In genomic region chr1:19452221-19452663, GRCh38 we compare ENCODE assay signal across 10 cellular contexts. TPM values are rescaled to one million over a fixed set of nuclear protein-coding genes. Genes with fewer than 3 reads are reported as not detected.
DNase-seq lines count a peak whose midpoint lies in the region; ATAC-seq and TF ChIP-seq lines count a peak whose summit lies in the region.
"Had no signal": no experiment of that assay in that cellular context is flagged by ENCODE, and none has a peak within 500 bp of the region (broad histone marks: within the 10 kb centered on the region; RNA-seq: fewer than 3 reads in every experiment).

No MANE protein-coding gene starts in this region.

- DNase-seq in CD8-positive, alpha-beta T cell, result no peak
- DNase-seq in activated T-helper 2 cell treated with anti-CD3 and anti-CD28 coated beads, Interferon-gamma antibody, Interleukin-2, Interleukin-4, amounts not matched to agents 10 μg/mL and 5 μg/mL and 100 μg/mL, durations not matched to agents 14 hours and 24 hours and 36 hours (ENCODE audit: low spot score), result no peak
- DNase-seq in left ventricle myocardium inferior (peak; percentile 67), putamen (ENCODE audit: low spot score) (no peak), DMS153 (lab: John Stamatoyannopoulos, UW) (no peak)
- DNase-seq: activated CD8-positive, alpha-beta memory T cell treated with anti-CD3 and anti-CD28 coated beads, Interleukin-2, amount 10 ng/mL, durations not matched to agents 7 days and 5 days; hypothalamus had no signal

- H3K36me3 ChIP-seq in CD8-positive, alpha-beta T cell (ENCODE audit: insufficient read depth, low read length), result peaks cover 3% of the 10 kb centered on the region
- no peaks in the 10 kb centered on the region for H3K36me3 ChIP-seq in left ventricle myocardium inferior

- POLR2A ChIA-PET in CD8-positive, alpha-beta T cell (lab: Charles Lee), result no interaction called here

- H3K9me3 Mint-ChIP-seq in CD8-positive, alpha-beta T cell, result no peaks in the 10 kb centered on the region
- H3K9me3 Mint-ChIP-seq in activated T-helper 2 cell treated with anti-CD3 and anti-CD28 coated beads, Interferon-gamma antibody, Interleukin-2, Interleukin-4, amounts not matched to agents 10 μg/mL and 5 μg/mL and 100 μg/mL, durations not matched to agents 14 hours and 24 hours and 36 hours, result no peaks in the 10 kb centered on the region

- no peaks in the 10 kb centered on the region for H3K27me3 Mint-ChIP-seq in CD8-positive, alpha-beta T cell (ENCODE audit: low read depth)
- H3K27me3 Mint-ChIP-seq in activated T-helper 2 cell treated with anti-CD3 and anti-CD28 coated beads, Interferon-gamma antibody, Interleukin-2, Interleukin-4, amounts not matched to agents 10 μg/mL and 5 μg/mL and 100 μg/mL, durations not matched to agents 14 hours and 24 hours and 36 hours (ENCODE audit: low read depth), result no peaks in the 10 kb centered on the region
- H3K27me3 Mint-ChIP-seq: activated CD8-positive, alpha-beta memory T cell treated with anti-CD3 and anti-CD28 coated beads, Interleukin-2, amount 10 ng/mL, durations not matched to agents 7 days and 5 days had no signal

- H3K4me1 Mint-ChIP-seq in CD8-positive, alpha-beta T cell (ENCODE audit: low read depth), result peaks cover 92% of the 10 kb centered on the region
- H3K4me1 Mint-ChIP-seq in activated T-helper 2 cell treated with anti-CD3 and anti-CD28 coated beads, Interferon-gamma antibody, Interleukin-2, Interleukin-4, amounts not matched to agents 10 μg/mL and 5 μg/mL and 100 μg/mL, durations not matched to agents 14 hours and 24 hours and 36 hours (ENCODE audit: low read depth), result peaks cover 74% of the 10 kb centered on the region

- H3K4me3 ChIP-seq in CD8-positive, alpha-beta T cell (ENCODE audit: low read depth, low read length), result no peak overlapping the region
- no peak overlapping the region for H3K4me3 ChIP-seq in left ventricle myocardium inferior
- no peak overlapping the region for H3K4me3 ChIP-seq in skin epidermis

- CTCF ChIA-PET in CD8-positive, alpha-beta T cell (lab: Charles Lee), result interaction anchor here (0.7 to 2.7 kb wide), 4 partner anchors 8 to 129 kb away, joined by 3 to 8 read pairs (median 3); no protein-coding TSS in a partner anchor

- intact Hi-C loops in CD8-positive, alpha-beta T cell (cut with DNase I, micrococcal nuclease), result no loop called here
- intact Hi-C loops in activated T-helper 2 cell treated with anti-CD3 and anti-CD28 coated beads, Interferon-gamma antibody, Interleukin-2, Interleukin-4, amounts not matched to agents 10 μg/mL and 5 μg/mL and 100 μg/mL, durations not matched to agents 14 hours and 24 hours and 36 hours (cut with micrococcal nuclease), result no loop called here
- intact Hi-C loops in left ventricle myocardium inferior (cut with micrococcal nuclease), result no loop called here

- ATAC-seq in CD8-positive, alpha-beta T cell, result no peak
- ATAC-seq in GM18517 (IDR thresholded peaks at IDR 0.05; ENCODE audit: unreplicated experiment) (no peak), GM21447 (IDR thresholded peaks at IDR 0.05; ENCODE audit: unreplicated experiment) (no peak)
- ATAC-seq: activated CD8-positive, alpha-beta memory T cell treated with anti-CD3 and anti-CD28 coated beads, Interleukin-2, amount 10 ng/mL, durations not matched to agents 7 days and 5 days had no signal

- no peak overlapping the region for H3K27ac ChIP-seq in CD8-positive, alpha-beta T cell (ENCODE audit: low read depth, low read length)
- H3K27ac ChIP-seq in left ventricle myocardium inferior (replicated peaks) (peak overlapping the region; percentile 82), skin epidermis (peak overlapping the region in 20 of 21 experiments; percentile 9 to 90 (median 66))

- H3K4me1 ChIP-seq in CD8-positive, alpha-beta T cell (ENCODE audit: insufficient read depth, low read length), result peaks cover 92% of the 10 kb centered on the region
- H3K4me1 ChIP-seq in left ventricle myocardium inferior, result peaks cover 100% of the 10 kb centered on the region

- no peaks in the 10 kb centered on the region for H3K9me3 ChIP-seq in CD8-positive, alpha-beta T cell (ENCODE audit: low read length)
- no peaks in the 10 kb centered on the region for H3K9me3 ChIP-seq in left ventricle myocardium inferior (replicated peaks)

- H3K27ac Mint-ChIP-seq in CD8-positive, alpha-beta T cell, result peak overlapping the region; percentile 80
- H3K27ac Mint-ChIP-seq in activated T-helper 2 cell treated with anti-CD3 and anti-CD28 coated beads, Interferon-gamma antibody, Interleukin-2, Interleukin-4, amounts not matched to agents 10 μg/mL and 5 μg/mL and 100 μg/mL, durations not matched to agents 14 hours and 24 hours and 36 hours, result peak overlapping the region; percentile 64
- H3K27ac Mint-ChIP-seq: activated CD8-positive, alpha-beta memory T cell treated with anti-CD3 and anti-CD28 coated beads, Interleukin-2, amount 10 ng/mL, durations not matched to agents 7 days and 5 days had no signal

- H3K36me3 Mint-ChIP-seq in CD8-positive, alpha-beta T cell, result peaks cover 41% of the 10 kb centered on the region
- H3K36me3 Mint-ChIP-seq in activated T-helper 2 cell treated with anti-CD3 and anti-CD28 coated beads, Interferon-gamma antibody, Interleukin-2, Interleukin-4, amounts not matched to agents 10 μg/mL and 5 μg/mL and 100 μg/mL, durations not matched to agents 14 hours and 24 hours and 36 hours (ENCODE audit: low read depth), result peaks cover 37% of the 10 kb centered on the region

- no peak for TF ChIP-seq CTCF in CD8-positive, alpha-beta T cell (IDR thresholded peaks at IDR 0.05)
- TF ChIP-seq CTCF in left ventricle myocardium inferior (IDR thresholded peaks at IDR 0.05; ENCODE audit: borderline replicate concordance), result no peak

- H3K4me3 Mint-ChIP-seq in CD8-positive, alpha-beta T cell, result no peak overlapping the region
- H3K4me3 Mint-ChIP-seq in activated T-helper 2 cell treated with anti-CD3 and anti-CD28 coated beads, Interferon-gamma antibody, Interleukin-2, Interleukin-4, amounts not matched to agents 10 μg/mL and 5 μg/mL and 100 μg/mL, durations not matched to agents 14 hours and 24 hours and 36 hours (ENCODE audit: low read depth), result no peak overlapping the region
- H3K4me3 Mint-ChIP-seq: activated CD8-positive, alpha-beta memory T cell treated with anti-CD3 and anti-CD28 coated beads, Interleukin-2, amount 10 ng/mL, durations not matched to agents 7 days and 5 days had no signal

- H3K27me3 ChIP-seq in CD8-positive, alpha-beta T cell (ENCODE audit: insufficient read depth, low read length), result no peaks in the 10 kb centered on the region
- H3K27me3 ChIP-seq in left ventricle myocardium inferior (ENCODE audit: low read depth), result no peaks in the 10 kb centered on the region

RNA-seq across cellular contexts. Expression of gene CAPZB, which starts 33.1 kb away (rescaled TPM):
- 100 to 1,000 TPM; 145 to 151 TPM for total RNA-seq in CD8-positive, alpha-beta T cell
- total RNA-seq in activated T-helper 2 cell treated with anti-CD3 and anti-CD28 coated beads, Interferon-gamma antibody, Interleukin-2, Interleukin-4, amounts not matched to agents 10 μg/mL and 5 μg/mL and 100 μg/mL, durations not matched to agents 14 hours and 24 hours and 36 hours, result 329 and 336 TPM in 2 replicates
- total RNA-seq in left ventricle myocardium inferior, result 217 TPM
